15 cellular contexts compared by ENCODE assay signal in genomic region chr22:40377931-40378330, GRCh38. TPM values are rescaled to one million over a fixed set of nuclear protein-coding genes. Genes with fewer than 3 reads are reported as not detected.
DNase-seq lines count a peak whose midpoint lies in the region; ATAC-seq and TF ChIP-seq lines count a peak whose summit lies in the region.
"Had no signal": no experiment of that assay in that cellular context is flagged by ENCODE, and none has a peak within 500 bp of the region (broad histone marks: within the 10 kb centered on the region; RNA-seq: fewer than 3 reads in every experiment).

No MANE protein-coding gene starts in this region.

- H4K20me1 ChIP-seq in GM23248 (ENCODE audit: insufficient read depth) (no peaks in the 10 kb centered on the region), PC-3 (ENCODE audit: low read length) (no peaks in the 10 kb centered on the region)

- H2AFZ ChIP-seq in GM23248: no peak overlapping the region
- no peak overlapping the region for H2AFZ ChIP-seq in PC-3 (ENCODE audit: low read length)
- no peak overlapping the region for H2AFZ ChIP-seq in trophoblast cell (ENCODE audit: insufficient read depth, low read length, poor library complexity)

- H3K4me3 ChIP-seq in GM23248 (no peak overlapping the region), PC-3 (ENCODE audit: low read length) (no peak overlapping the region), trophoblast cell (ENCODE audit: low read depth, low read length) (no peak overlapping the region)
- H3K4me3 ChIP-seq: K562 had no signal

- no peak overlapping the region for H2AK5ac ChIP-seq in trophoblast cell (ENCODE audit: low read length)

- no peak overlapping the region for H4K12ac ChIP-seq in trophoblast cell (ENCODE audit: low read depth, low read length)

- H3K36me3 Mint-ChIP-seq in T-cell: peaks cover 4% of the 10 kb centered on the region

- no peak overlapping the region for H3K23ac ChIP-seq in trophoblast cell (ENCODE audit: low read length)

- H3K4me1 ChIP-seq in GM23248 (ENCODE audit: insufficient read depth): no peaks in the 10 kb centered on the region
- no peaks in the 10 kb centered on the region for H3K4me1 ChIP-seq in PC-3 (ENCODE audit: insufficient read depth, low read length)
- H3K4me1 ChIP-seq in trophoblast cell (ENCODE audit: control insufficient read depth in 1 of 2, insufficient read depth in 2 of 2, low read length in 2 of 2): no peaks in the 10 kb centered on the region

- peaks cover 43 to 46% (median 46%) of the 10 kb centered on the region in 3 donors for H3K4me1 Mint-ChIP-seq in T-cell

- H3K9me2 ChIP-seq in GM23248 (ENCODE audit: insufficient read depth) (no peaks in the 10 kb centered on the region), PC-3 (replicated peaks; ENCODE audit: low read length) (no peaks in the 10 kb centered on the region)

- peaks cover 99% of the 10 kb centered on the region for H3K79me2 ChIP-seq in GM23248 (ENCODE audit: insufficient read depth)
- H3K79me2 ChIP-seq in PC-3 (ENCODE audit: low read length): peaks cover 29% of the 10 kb centered on the region
- H3K79me2 ChIP-seq in trophoblast cell (ENCODE audit: control insufficient read depth, insufficient read depth, low read length, poor library complexity): no peaks in the 10 kb centered on the region

- H4K8ac ChIP-seq in trophoblast cell (ENCODE audit: low read depth, low read length): no peak overlapping the region

- in situ Hi-C loops in GM23248 (cut with MboI): no loop called here

- H3K27me3 Mint-ChIP-seq in T-cell: no peaks in the 10 kb centered on the region
- H3K27me3 Mint-ChIP-seq: CD4-positive, CD25-positive, alpha-beta regulatory T cell had no signal

- no peak overlapping the region for H2BK120ac ChIP-seq in trophoblast cell (ENCODE audit: insufficient read depth, low read length, poor library complexity)

- CTCF ChIA-PET in PC-3 (lab: Charles Lee) (no interaction called here), T-cell (lab: Charles Lee) (interaction anchor here (0.6 kb wide), 2 partner anchors 48 to 58 kb away, joined by 3 read pairs; no protein-coding TSS in a partner anchor)

- H3K9me3 ChIP-seq in GM23248 (ENCODE audit: low read depth): no peaks in the 10 kb centered on the region
- H3K9me3 ChIP-seq in PC-3 (ENCODE audit: low read length): no peaks in the 10 kb centered on the region
- no peaks in the 10 kb centered on the region for H3K9me3 ChIP-seq in trophoblast cell (ENCODE audit: insufficient read depth, low read depth, low read length)

- H4K91ac ChIP-seq in trophoblast cell (ENCODE audit: low read depth, low read length): no peak overlapping the region

- H3K27ac ChIP-seq in GM23248: no peak overlapping the region
- H3K27ac ChIP-seq in PC-3 (ENCODE audit: low read length): no peak overlapping the region
- H3K27ac ChIP-seq in epithelial cell of prostate: peak overlapping the region; percentile 52
- H3K27ac ChIP-seq in trophoblast cell (ENCODE audit: low read depth, low read length): no peak overlapping the region

- no peak overlapping the region for H2BK12ac ChIP-seq in trophoblast cell (ENCODE audit: low read length)

- DNase-seq in GM23248: peak; percentile 2
- DNase-seq in PC-3: peak; percentile 9
- DNase-seq in epithelial cell of prostate (ENCODE audit: low read depth, low spot score): peak; percentile 49
- peak; percentile 89 to 93 for DNase-seq in trophoblast cell
- DNase-seq in T-cell: no peak
- no peak for DNase-seq in NCI-H748 treated with DMSO at 0.1 percent for 48 hours (lab: John Stamatoyannopoulos, UW)
- DNase-seq in NCI-H1436 treated with DMSO at 0.1 percent for 48 hours (lab: John Stamatoyannopoulos, UW): no peak
- DNase-seq: CD4-positive, CD25-positive, alpha-beta regulatory T cell; H7; NCI-H146; NCI-H2081 treated with DMSO at 0.1 percent for 48 hours; NCI-H524; SIG-M5 had no signal

- H3K79me1 ChIP-seq in trophoblast cell (ENCODE audit: low read length): no peaks in the 10 kb centered on the region

- intact Hi-C loops in PC-3 (cut with micrococcal nuclease): no loop called here

- H3K27ac Mint-ChIP-seq in T-cell: no peak overlapping the region

- no peak overlapping the region for H3K14ac ChIP-seq in trophoblast cell (ENCODE audit: low read length)

- BruUV-seq in PC-3 (replicated peaks; lab: Mats Ljungman, UMichigan): no TSS peak

- no peaks in the 10 kb centered on the region for H3K27me3 ChIP-seq in GM23248 (replicated peaks; ENCODE audit: insufficient read depth)
- no peaks in the 10 kb centered on the region for H3K27me3 ChIP-seq in PC-3 (ENCODE audit: low read length)
- H3K27me3 ChIP-seq in trophoblast cell (ENCODE audit: insufficient read depth, low read length): no peaks in the 10 kb centered on the region

- no peak overlapping the region for H3K4ac ChIP-seq in trophoblast cell (ENCODE audit: low read depth, low read length)

- H3K4me3 Mint-ChIP-seq in T-cell: no peak overlapping the region
- H3K4me3 Mint-ChIP-seq: CD4-positive, CD25-positive, alpha-beta regulatory T cell had no signal

- H3K36me3 ChIP-seq in GM23248 (ENCODE audit: low read depth) (no peaks in the 10 kb centered on the region), PC-3 (ENCODE audit: low read depth, low read length) (no peaks in the 10 kb centered on the region), trophoblast cell (ENCODE audit: control insufficient read depth in 1 of 2, insufficient read depth in 2 of 2, low read length in 2 of 2) (peaks cover 0 to 2% of the 10 kb centered on the region in 2 experiments)

- ATAC-seq in PC-3 (no peak), HG03280 (IDR thresholded peaks at IDR 0.05; ENCODE audit: unreplicated experiment) (no peak), T-cell (replicated peaks in 1 of 4) (no peak)
- ATAC-seq: K562 had no signal

- no peak overlapping the region for H3K9ac ChIP-seq in GM23248
- no peak overlapping the region for H3K9ac ChIP-seq in PC-3 (ENCODE audit: low read length)
- no peak overlapping the region for H3K9ac ChIP-seq in trophoblast cell (ENCODE audit: low read length)

- 98 to 100% methylated on average over 2 of the region's 2 CpGs for WGBS in GM23248 (ENCODE audit: low coverage in 1 of 2, low lambda C conversion rate in 2 of 2, missing lambda C conversion rate in 2 of 2), 2 experiments
- no CpG with 5 or more reads among the region's 2 CpGs for WGBS in trophoblast cell (ENCODE audit: extremely low coverage, insufficient coverage, insufficient read length)

- no peak overlapping the region for H3K4me2 ChIP-seq in GM23248 (ENCODE audit: unreplicated experiment)
- no peak overlapping the region for H3K4me2 ChIP-seq in PC-3 (ENCODE audit: low read length)
- no peak overlapping the region for H3K4me2 ChIP-seq in trophoblast cell (ENCODE audit: low read length)

- no peak overlapping the region for H2BK5ac ChIP-seq in trophoblast cell (ENCODE audit: low read depth, low read length, poor library complexity)

- no peak overlapping the region for H3K18ac ChIP-seq in trophoblast cell (ENCODE audit: low read length)

- TF ChIP-seq CTCF in PC-3 (conservative IDR thresholded peaks at IDR 0.05; ENCODE audit: low read depth, low read length): no peak

- H3F3A ChIP-seq in GM23248 (ENCODE audit: insufficient read depth) (no peaks in the 10 kb centered on the region), PC-3 (ENCODE audit: low read length, unreplicated experiment) (no peaks in the 10 kb centered on the region)

- POLR2A ChIA-PET in PC-3 (lab: Charles Lee; ENCODE audit: unreplicated experiment) (no interaction called here), T-cell (lab: Charles Lee) (no interaction called here)

- H3K9me3 Mint-ChIP-seq in T-cell: no peaks in the 10 kb centered on the region

RNA-seq across cellular contexts. Expression of gene SGSM3, which starts 7.5 kb away (rescaled TPM):
- total RNA-seq in GM23248 (2014; rRNA removed; shearing (Covaris generic)): 40.8 and 45.2 TPM in 2 replicates
- 47.6 and 48.2 TPM in 2 replicates for polyA plus RNA-seq in GM23248 (2016; fragmentation: Nextera tagmentation; extraction: Ambion mirVana)
- total RNA-seq in PC-3 (2014; rRNA removed): 45.0 and 53.9 TPM in 2 replicates
- 49.6 and 51.5 TPM in 2 replicates for polyA plus RNA-seq in trophoblast cell (2013)
- total RNA-seq in T-cell: 100 to 1,000 TPM in 3 of 5 donors, 10 to 100 TPM in 2; 89.4 to 116 (median 101) TPM

RNA-seq across cellular contexts. Expression of gene ADSL, which starts 31.6 kb away (rescaled TPM):
- total RNA-seq in GM23248 (2014; rRNA removed; shearing (Covaris generic)): 108 and 123 TPM in 2 replicates
- polyA plus RNA-seq in GM23248 (2016; fragmentation: Nextera tagmentation; extraction: Ambion mirVana): 70.8 and 72.5 TPM in 2 replicates
- 72.6 and 93.8 TPM in 2 replicates for total RNA-seq in PC-3 (2014; rRNA removed)
- polyA plus RNA-seq in trophoblast cell (2013): 46.5 and 47.6 TPM in 2 replicates
- 10 to 100 TPM; 64.0 to 84.3 (median 75.1) TPM for total RNA-seq in T-cell

Comparison
In these comparisons a context has a peak if more than half of its experiments do, and no peak if none do; other contexts are left out.
1. DNase-seq: peak in GM23248 (single experiment), PC-3 (single experiment), epithelial cell of prostate (single experiment) and trophoblast cell (2 of 2); none in T-cell (0 of 34), NCI-H748 treated with DMSO at 0.1 percent for 48 hours (single experiment) and NCI-H1436 treated with DMSO at 0.1 percent for 48 hours (single experiment).